ENCODE assay signal across 8 cellular contexts in the genomic region with DNA sequence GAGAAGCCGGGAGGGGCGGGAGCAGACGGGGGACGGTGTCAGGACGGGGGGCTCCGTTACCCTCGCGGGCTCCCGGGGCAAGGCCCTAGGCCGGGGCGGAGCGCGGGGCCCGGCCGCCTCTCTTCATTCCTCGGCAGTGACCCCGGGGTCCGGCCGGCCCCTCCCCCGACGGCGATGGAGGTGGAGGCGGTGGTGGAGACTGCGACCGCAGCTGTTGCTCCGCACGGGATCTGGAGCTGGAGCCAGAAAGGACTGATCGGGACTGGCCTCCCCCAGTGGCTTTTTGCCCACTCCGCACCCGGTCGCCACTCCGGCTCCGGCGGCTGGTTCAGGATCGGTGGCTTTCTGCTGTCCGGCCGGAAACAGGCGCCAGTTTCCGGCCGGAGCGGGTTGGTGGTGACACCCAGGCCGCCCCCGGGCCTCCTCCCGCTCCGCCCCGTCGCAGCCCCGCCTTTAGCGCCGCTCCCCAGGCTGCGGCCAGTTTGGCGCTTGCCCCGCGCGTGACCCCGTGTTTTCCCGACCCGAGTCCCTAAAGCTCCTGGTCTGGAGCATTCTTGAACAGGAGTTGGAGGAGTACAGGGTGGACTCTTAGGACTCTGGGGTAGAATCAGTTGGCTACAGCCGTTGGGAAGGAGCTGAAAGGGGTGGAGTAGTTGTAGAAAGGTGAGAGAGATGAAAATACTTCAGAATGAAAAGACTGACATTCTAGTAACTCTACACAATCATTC. TPM values are rescaled to one million over a fixed set of nuclear protein-coding genes. Genes with fewer than 3 reads are reported as not detected.
A peak's percentile ranks its signal among the peaks of the same experiment; 100 is the strongest.
DNase-seq lines count a peak whose midpoint lies in the region; ATAC-seq, FAIRE-seq and TF ChIP-seq lines count a peak whose summit lies in the region.

A gene (minus strand): TSS at position 339 of the 728 bp plus-strand sequence. CDS start 33,216 bp downstream, outside the sequence.

- peak; percentile 55 for DNase-seq in DMS 273 treated with DMSO at 0.1 percent for 48 hours (lab: John Stamatoyannopoulos, UW)
- DNase-seq in RCC 7860 (ENCODE audit: low spot score): peak; percentile 77
- peak; percentile 63 for DNase-seq in activated T-helper 9 cell treated with anti-CD3 and anti-CD28 coated beads, Interleukin-2, amount 50 U/mL, for 16 hours (ENCODE audit: low read depth)
- DNase-seq in fibroblast of pulmonary artery (ENCODE audit: low read depth): peak; percentile 86
- peak; percentile 90 for DNase-seq in natural killer cell treated with Interleukin-12 subunit alpha and Interleukin-12 subunit beta and Interleukin-15 and Interleukin-18, amount 100 ng/mL, for 72 hours (ENCODE audit: low spot score)
- DNase-seq in stimulated activated naive CD4-positive, alpha-beta T cell (lab: John Stamatoyannopoulos, UW): peak; percentile 20 to 48 (median 34)

- TF ChIP-seq RAD21 in Ishikawa (IDR thresholded peaks at IDR 0.05; ENCODE audit: low read depth): no peak; the same call in 1 of the 2 replicates

- peak; percentile 45; the same call in 1 of the 2 replicates for TF ChIP-seq EP300 in Ishikawa (IDR thresholded peaks at IDR 0.05; ENCODE audit: borderline replicate concordance)

- H3K36me3 Mint-ChIP-seq in natural killer cell treated with Interleukin-12 subunit alpha and Interleukin-12 subunit beta and Interleukin-15 and Interleukin-18, amount 100 ng/mL, for 72 hours: no peaks in the 10 kb centered on the region

- peak; percentile 79 for ATAC-seq in GM21529 (IDR thresholded peaks at IDR 0.05; ENCODE audit: unreplicated experiment)
- peak; percentile 93 to 97 for ATAC-seq in natural killer cell treated with Interleukin-12 subunit alpha and Interleukin-12 subunit beta and Interleukin-15 and Interleukin-18, amount 100 ng/mL, for 72 hours

- peak within 1 kb of the TSS; percentile 95 to 96 for H3K27ac Mint-ChIP-seq in natural killer cell treated with Interleukin-12 subunit alpha and Interleukin-12 subunit beta and Interleukin-15 and Interleukin-18, amount 100 ng/mL, for 72 hours

- peaks cover 27 to 35% of the 10 kb centered on the region in 2 donors for H3K4me1 Mint-ChIP-seq in natural killer cell treated with Interleukin-12 subunit alpha and Interleukin-12 subunit beta and Interleukin-15 and Interleukin-18, amount 100 ng/mL, for 72 hours (ENCODE audit: low read depth in 2 of 2)

- H3K27me3 Mint-ChIP-seq in natural killer cell treated with Interleukin-12 subunit alpha and Interleukin-12 subunit beta and Interleukin-15 and Interleukin-18, amount 100 ng/mL, for 72 hours: no peaks in the 10 kb centered on the region

- no peak for TF ChIP-seq CTCF in fibroblast of pulmonary artery (IDR thresholded peaks at IDR 0.05; ENCODE audit: low read length, missing control alignments)

- no peaks in the 10 kb centered on the region for H3K9me3 Mint-ChIP-seq in natural killer cell treated with Interleukin-12 subunit alpha and Interleukin-12 subunit beta and Interleukin-15 and Interleukin-18, amount 100 ng/mL, for 72 hours

- H3K4me3 ChIP-seq in fibroblast of pulmonary artery (replicated peaks; ENCODE audit: low read depth, low read length): peak within 1 kb of the TSS; percentile 79

- peak within 1 kb of the TSS; percentile 99 for H3K4me3 Mint-ChIP-seq in natural killer cell treated with Interleukin-12 subunit alpha and Interleukin-12 subunit beta and Interleukin-15 and Interleukin-18, amount 100 ng/mL, for 72 hours

- no peak for FAIRE-seq in RCC 7860 (lab: Jason Lieb, UNC)

TF ChIP-seq in Ishikawa, 13 proteins besides CTCF, POLR2A, EP300 and RAD21:
- TF ChIP-seq, protein P1, sequence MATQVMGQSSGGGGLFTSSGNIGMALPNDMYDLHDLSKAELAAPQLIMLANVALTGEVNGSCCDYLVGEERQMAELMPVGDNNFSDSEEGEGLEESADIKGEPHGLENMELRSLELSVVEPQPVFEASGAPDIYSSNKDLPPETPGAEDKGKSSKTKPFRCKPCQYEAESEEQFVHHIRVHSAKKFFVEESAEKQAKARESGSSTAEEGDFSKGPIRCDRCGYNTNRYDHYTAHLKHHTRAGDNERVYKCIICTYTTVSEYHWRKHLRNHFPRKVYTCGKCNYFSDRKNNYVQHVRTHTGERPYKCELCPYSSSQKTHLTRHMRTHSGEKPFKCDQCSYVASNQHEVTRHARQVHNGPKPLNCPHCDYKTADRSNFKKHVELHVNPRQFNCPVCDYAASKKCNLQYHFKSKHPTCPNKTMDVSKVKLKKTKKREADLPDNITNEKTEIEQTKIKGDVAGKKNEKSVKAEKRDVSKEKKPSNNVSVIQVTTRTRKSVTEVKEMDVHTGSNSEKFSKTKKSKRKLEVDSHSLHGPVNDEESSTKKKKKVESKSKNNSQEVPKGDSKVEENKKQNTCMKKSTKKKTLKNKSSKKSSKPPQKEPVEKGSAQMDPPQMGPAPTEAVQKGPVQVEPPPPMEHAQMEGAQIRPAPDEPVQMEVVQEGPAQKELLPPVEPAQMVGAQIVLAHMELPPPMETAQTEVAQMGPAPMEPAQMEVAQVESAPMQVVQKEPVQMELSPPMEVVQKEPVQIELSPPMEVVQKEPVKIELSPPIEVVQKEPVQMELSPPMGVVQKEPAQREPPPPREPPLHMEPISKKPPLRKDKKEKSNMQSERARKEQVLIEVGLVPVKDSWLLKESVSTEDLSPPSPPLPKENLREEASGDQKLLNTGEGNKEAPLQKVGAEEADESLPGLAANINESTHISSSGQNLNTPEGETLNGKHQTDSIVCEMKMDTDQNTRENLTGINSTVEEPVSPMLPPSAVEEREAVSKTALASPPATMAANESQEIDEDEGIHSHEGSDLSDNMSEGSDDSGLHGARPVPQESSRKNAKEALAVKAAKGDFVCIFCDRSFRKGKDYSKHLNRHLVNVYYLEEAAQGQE (IDR thresholded peaks at IDR 0.05; ENCODE audit: low read depth): 0 out of 2 replicates have a peak, but pooled peaks have one; percentile 5
- TF ChIP-seq EGR1 (IDR thresholded peaks at IDR 0.05): peak; percentile 81
- TF ChIP-seq TCF12 (IDR thresholded peaks at IDR 0.05; ENCODE audit: low read depth): peak; percentile 79
- no peak for TF ChIP-seq FOXM1 (IDR thresholded peaks at IDR 0.05; ENCODE audit: borderline replicate concordance, low read depth)
- TF ChIP-seq NFIC (IDR thresholded peaks at IDR 0.05): peak; percentile 61; the same call in 1 of the 2 replicates
- TF ChIP-seq TEAD4 (IDR thresholded peaks at IDR 0.05): no peak
- no peak; the same call in 1 of the 2 replicates for TF ChIP-seq CEBPB (IDR thresholded peaks at IDR 0.05)
- TF ChIP-seq, protein P2, sequence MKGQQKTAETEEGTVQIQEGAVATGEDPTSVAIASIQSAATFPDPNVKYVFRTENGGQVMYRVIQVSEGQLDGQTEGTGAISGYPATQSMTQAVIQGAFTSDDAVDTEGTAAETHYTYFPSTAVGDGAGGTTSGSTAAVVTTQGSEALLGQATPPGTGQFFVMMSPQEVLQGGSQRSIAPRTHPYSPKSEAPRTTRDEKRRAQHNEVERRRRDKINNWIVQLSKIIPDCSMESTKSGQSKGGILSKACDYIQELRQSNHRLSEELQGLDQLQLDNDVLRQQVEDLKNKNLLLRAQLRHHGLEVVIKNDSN (IDR thresholded peaks at IDR 0.05): peak; percentile 31; the same call in 1 of the 2 replicates
- peak; percentile 98 for TF ChIP-seq TAF1 (IDR thresholded peaks at IDR 0.05; ENCODE audit: low read depth)
- peak; percentile 56; the same call in 1 of the 2 replicates for TF ChIP-seq YY1 (IDR thresholded peaks at IDR 0.05; ENCODE audit: low read depth)
- TF ChIP-seq CREB1 (IDR thresholded peaks at IDR 0.05; ENCODE audit: low read depth): no peak
- TF ChIP-seq, protein P3, sequence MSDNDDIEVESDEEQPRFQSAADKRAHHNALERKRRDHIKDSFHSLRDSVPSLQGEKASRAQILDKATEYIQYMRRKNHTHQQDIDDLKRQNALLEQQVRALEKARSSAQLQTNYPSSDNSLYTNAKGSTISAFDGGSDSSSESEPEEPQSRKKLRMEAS (IDR thresholded peaks at IDR 0.05): peak; percentile 73
- no peak for TF ChIP-seq ZBTB7A (IDR thresholded peaks at IDR 0.05; ENCODE audit: low read depth)

RNA-seq across cellular contexts. Expression of the gene that starts here (rescaled TPM):
- total RNA-seq in natural killer cell treated with Interleukin-12 subunit alpha and Interleukin-12 subunit beta and Interleukin-15 and Interleukin-18, amount 100 ng/mL, for 72 hours: 10 to 100 TPM; 18.9 to 26.4 TPM

Comparison
In these comparisons a context has a peak if more than half of its experiments do, and no peak if none do; other contexts are left out.
1. Peak in every context shown above with its lines: DNase-seq, ATAC-seq and H3K4me3 ChIP-seq.
2. DNase-seq: peak in every context shown above with its lines; median percentile 90 in natural killer cell treated with Interleukin-12 subunit alpha and Interleukin-12 subunit beta and Interleukin-15 and Interleukin-18, amount 100 ng/mL, for 72 hours; 86 in fibroblast of pulmonary artery; 77 in RCC 7860; 63 in activated T-helper 9 cell treated with anti-CD3 and anti-CD28 coated beads, Interleukin-2, amount 50 U/mL, for 16 hours; 55 in DMS 273 treated with DMSO at 0.1 percent for 48 hours; 34 in stimulated activated naive CD4-positive, alpha-beta T cell.